In the genomic region with DNA sequence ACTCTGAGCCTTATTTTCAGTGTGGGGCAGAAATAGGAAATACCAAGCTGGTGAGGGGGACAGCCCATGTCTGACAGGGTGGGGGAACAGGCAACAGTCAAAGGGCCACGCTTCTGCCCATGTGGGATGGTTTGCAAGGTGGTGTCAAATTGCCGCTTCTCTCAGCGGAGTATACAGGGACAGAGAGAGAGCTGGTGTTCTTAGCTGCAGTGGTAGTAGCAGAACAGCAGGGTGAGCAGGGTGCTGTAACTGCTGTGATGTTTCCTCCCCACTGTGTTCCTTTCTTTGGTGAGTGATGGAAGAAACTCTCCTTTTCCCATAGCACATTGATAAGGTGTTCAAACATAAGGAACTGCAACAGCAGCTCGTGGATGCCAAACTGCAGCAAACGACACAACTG, we compare ENCODE assay signal across 25 cellular contexts. TPM values are rescaled to one million over a fixed set of nuclear protein-coding genes. Genes with fewer than 3 reads are reported as not detected.
DNase-seq lines count a peak whose midpoint lies in the region; ATAC-seq and TF ChIP-seq lines count a peak whose summit lies in the region.
"Had no signal": no experiment of that assay in that cellular context is flagged by ENCODE, and none has a peak within 500 bp of the region (broad histone marks: within the 10 kb centered on the region; RNA-seq: fewer than 3 reads in every experiment).

No MANE protein-coding gene starts in this region.

- H3K4me1 ChIP-seq in transverse colon, result no peaks in the 10 kb centered on the region
- H3K4me1 ChIP-seq: breast epithelium had no signal

- WGBS in transverse colon (ENCODE audit: low coverage in 1 of 2), 2 donors, result 85% methylated on average over 5 of the region's 5 CpGs; no CpG with 5 or more reads in 1 of the 2 donors

- H3K4me1 Mint-ChIP-seq in activated CD8-positive, alpha-beta T cell treated with anti-CD3 and anti-CD28 coated beads for 36 hours (ENCODE audit: low read depth), result no peaks in the 10 kb centered on the region

- in situ Hi-C loops in transverse colon (cut with MboI; ENCODE audit: low pct_ligation_motif_present in 1 of 4, low pct_unique_long_range_greater_than_20kb in 1 of 4, low sequenced_read_pairs in 3 of 4), result no loop called here

- TF ChIP-seq CTCF in AG04450 (IDR thresholded peaks at IDR 0.05; ENCODE audit: low read depth, low read length) (peak; percentile 11; the same call in 1 of the 2 replicates), transverse colon (IDR thresholded peaks at IDR 0.05) (no peak)
- TF ChIP-seq CTCF in activated CD8-positive, alpha-beta T cell treated with anti-CD3 and anti-CD28 coated beads for 36 hours (IDR thresholded peaks at IDR 0.05), result no peak

- TF ChIP-seq POLR2A in transverse colon (IDR thresholded peaks at IDR 0.05), result no peak

- ATAC-seq in activated CD8-positive, alpha-beta T cell treated with anti-CD3 and anti-CD28 coated beads for 36 hours, result no peak
- no peak for ATAC-seq in GM18870 (IDR thresholded peaks at IDR 0.05; ENCODE audit: unreplicated experiment)
- ATAC-seq: heart right ventricle; left lobe of liver; stimulated activated memory B cell treated with anti-CD40 and anti-IgM and Interleukin-4, amounts not matched to agents 10 μg/mL and 1 μg/mL and 100 μg/mL, for 72 hours had no signal

- H3K27ac ChIP-seq in AG04450 (ENCODE audit: low read depth, low read length), result no peak overlapping the region
- H3K27ac ChIP-seq in transverse colon, result no peak overlapping the region
- H3K27ac ChIP-seq: breast epithelium, heart right ventricle, RWPE1, SK-N-MC, skin epidermis had no signal

- DNase-seq in AG04450 (ENCODE audit: low read depth, low spot score) (no peak), EH (ENCODE audit: low read depth) (peak; percentile 26), astrocyte of the hippocampus (ENCODE audit: low read depth, low spot score) (peak; percentile 20), myocyte (ENCODE audit: low read depth) (peak; percentile 6), transverse colon (no peak), COLO668 (lab: John Stamatoyannopoulos, UW; ENCODE audit: unreplicated experiment) (no peak)
- DNase-seq in activated CD8-positive, alpha-beta T cell treated with anti-CD3 and anti-CD28 coated beads for 36 hours, result no peak
- DNase-seq: activated CD4-positive, alpha-beta memory T cell treated with anti-CD3 and anti-CD28 coated beads, Interleukin-2, amount 10 ng/mL, durations not matched to agents 7 days and 5 days; activated CD4-positive, CD25-positive, alpha-beta regulatory T cell; activated T-cell treated with anti-CD3 and anti-CD28 coated beads, Interleukin-2, amount 50 U/mL, for 1 hour; dermis blood vessel endothelial cell; DND-41; heart right ventricle; Karpas-422; NCI-H1694; NCI-H226; NCI-H748 treated with DMSO at 0.1 percent for 48 hours; stimulated activated CD4-positive, alpha-beta T cell treated with anti-CD3 and anti-CD28 coated beads, Interleukin-1b, Interleukin-23, amount 100 ng/mL, for 48 hours had no signal

- intact Hi-C loops in activated CD8-positive, alpha-beta T cell treated with anti-CD3 and anti-CD28 coated beads for 36 hours (cut with micrococcal nuclease), result no loop called here
- intact Hi-C loops in transverse colon (cut with DNase I; ENCODE audit: low total_unique reads), result no loop called here

- H3K36me3 Mint-ChIP-seq in activated CD8-positive, alpha-beta T cell treated with anti-CD3 and anti-CD28 coated beads for 36 hours (ENCODE audit: low read depth), result peaks cover 22% of the 10 kb centered on the region

- no peaks in the 10 kb centered on the region for H3K9me3 Mint-ChIP-seq in activated CD8-positive, alpha-beta T cell treated with anti-CD3 and anti-CD28 coated beads for 36 hours
- H3K9me3 Mint-ChIP-seq: activated CD4-positive, alpha-beta memory T cell treated with anti-CD3 and anti-CD28 coated beads, Interleukin-2, amount 10 ng/mL, durations not matched to agents 7 days and 5 days; stimulated activated memory B cell treated with anti-CD40 and anti-IgM and Interleukin-4, amounts not matched to agents 10 μg/mL and 1 μg/mL and 100 μg/mL, for 72 hours had no signal

- H3K27me3 Mint-ChIP-seq in activated CD8-positive, alpha-beta T cell treated with anti-CD3 and anti-CD28 coated beads for 36 hours, result no peaks in the 10 kb centered on the region
- H3K27me3 Mint-ChIP-seq: activated CD4-positive, alpha-beta memory T cell treated with anti-CD3 and anti-CD28 coated beads, Interleukin-2, amount 10 ng/mL, durations not matched to agents 7 days and 5 days; stimulated activated memory B cell treated with anti-CD40 and anti-IgM and Interleukin-4, amounts not matched to agents 10 μg/mL and 1 μg/mL and 100 μg/mL, for 72 hours had no signal

- no peaks in the 10 kb centered on the region for H3K36me3 ChIP-seq in transverse colon
- H3K36me3 ChIP-seq: breast epithelium had no signal

- H3K9me3 ChIP-seq in AG04450 (ENCODE audit: control insufficient read depth, insufficient read depth, low read length) (no peaks in the 10 kb centered on the region), transverse colon (no peaks in the 10 kb centered on the region)
- H3K9me3 ChIP-seq: breast epithelium, heart right ventricle had no signal

- H3K27me3 ChIP-seq in AG04450 (ENCODE audit: control insufficient read depth, insufficient read depth, low read length) (no peaks in the 10 kb centered on the region), transverse colon (no peaks in the 10 kb centered on the region)
- H3K27me3 ChIP-seq: breast epithelium, heart right ventricle had no signal

- CTCF ChIA-PET in AG04450 (lab: Charles Lee), result no interaction called here
- CTCF ChIA-PET in activated CD8-positive, alpha-beta T cell treated with anti-CD3 and anti-CD28 coated beads for 36 hours (lab: Charles Lee), result interaction anchor here (0.8 kb wide), 1 partner anchor 214 kb away, joined by 4 read pairs; no protein-coding TSS in a partner anchor

- POLR2A ChIA-PET in AG04450 (lab: Yijun Ruan, JAX), result no interaction called here
- POLR2A ChIA-PET in activated CD8-positive, alpha-beta T cell treated with anti-CD3 and anti-CD28 coated beads for 36 hours (lab: Charles Lee), result interaction anchor here (1.3 kb wide), 1 partner anchor 9 kb away, joined by 3 read pairs; no protein-coding TSS in a partner anchor

- H3K4me3 Mint-ChIP-seq in activated CD8-positive, alpha-beta T cell treated with anti-CD3 and anti-CD28 coated beads for 36 hours, result no peak overlapping the region
- H3K4me3 Mint-ChIP-seq: activated CD4-positive, alpha-beta memory T cell treated with anti-CD3 and anti-CD28 coated beads, Interleukin-2, amount 10 ng/mL, durations not matched to agents 7 days and 5 days; stimulated activated memory B cell treated with anti-CD40 and anti-IgM and Interleukin-4, amounts not matched to agents 10 μg/mL and 1 μg/mL and 100 μg/mL, for 72 hours had no signal

- no peak for TF ChIP-seq EP300 in transverse colon (IDR thresholded peaks at IDR 0.05; ENCODE audit: low read depth)

- no peak overlapping the region for H3K4me3 ChIP-seq in AG04450 (ENCODE audit: low read depth, low read length)
- no peak overlapping the region for H3K4me3 ChIP-seq in transverse colon
- H3K4me3 ChIP-seq: breast epithelium, heart right ventricle, SK-N-MC, skin epidermis had no signal

- H3K27ac Mint-ChIP-seq in activated CD8-positive, alpha-beta T cell treated with anti-CD3 and anti-CD28 coated beads for 36 hours, result no peak overlapping the region
- H3K27ac Mint-ChIP-seq: activated CD4-positive, alpha-beta memory T cell treated with anti-CD3 and anti-CD28 coated beads, Interleukin-2, amount 10 ng/mL, durations not matched to agents 7 days and 5 days; stimulated activated memory B cell treated with anti-CD40 and anti-IgM and Interleukin-4, amounts not matched to agents 10 μg/mL and 1 μg/mL and 100 μg/mL, for 72 hours had no signal

RNA-seq across cellular contexts. Expression of gene RBBP7, which starts 37.9 kb away (rescaled TPM):
- 133 and 157 TPM in 2 replicates for polyA plus RNA-seq in AG04450 (2011; rRNA removed)
- polyA minus RNA-seq in AG04450 (2011; rRNA and poly(A)+ RNA removed), result 79.5 and 82.3 TPM in 2 replicates
- total RNA-seq in myocyte (87.1 and 96.9 TPM in 2 replicates), transverse colon (10 to 100 TPM; 32.2 to 67.4 (median 55.2) TPM)
- 56.7 TPM for polyA plus RNA-seq in myocyte (2012)
- total RNA-seq in activated CD8-positive, alpha-beta T cell treated with anti-CD3 and anti-CD28 coated beads for 36 hours, result 100 to 1,000 TPM; 197 to 201 TPM

RNA-seq across cellular contexts. Expression of gene TXLNG, which starts 46.0 kb away (rescaled TPM):
- 10.0 and 15.4 TPM in 2 replicates for polyA plus RNA-seq in AG04450 (2011; rRNA removed)
- 3.9 and 6.7 TPM in 2 replicates for polyA minus RNA-seq in AG04450 (2011; rRNA and poly(A)+ RNA removed)
- 5.8 and 6.3 TPM in 2 replicates for total RNA-seq in myocyte
- polyA plus RNA-seq in myocyte (2012), result 2.9 TPM
- 10 to 100 TPM; 17.3 to 18.8 TPM for total RNA-seq in activated CD8-positive, alpha-beta T cell treated with anti-CD3 and anti-CD28 coated beads for 36 hours
- total RNA-seq in transverse colon, result 10 to 100 TPM in 2 of 4 donors, 1 to 10 TPM in 2; 3.4 to 24.7 (median 12.4) TPM

Comparison
In these comparisons a context has a peak if more than half of its experiments do, and no peak if none do; other contexts are left out.
1. DNase-seq: peak in EH (single experiment), astrocyte of the hippocampus (single experiment) and myocyte (single experiment); none in AG04450 (single experiment), activated CD8-positive, alpha-beta T cell treated with anti-CD3 and anti-CD28 coated beads for 36 hours (single experiment), transverse colon (single experiment) and COLO668 (single experiment).